In genomic region chr21:26832513-26832912, GRCh38 we compare ENCODE assay signal across 19 cellular contexts. TPM values are rescaled to one million over a fixed set of nuclear protein-coding genes. Genes with fewer than 3 reads are reported as not detected.
"Had no signal": no experiment of that assay in that cellular context is flagged by ENCODE, and none has a peak within 500 bp of the region (broad histone marks: within the 10 kb centered on the region; RNA-seq: fewer than 3 reads in every experiment).

No MANE protein-coding gene starts in this region.

- H3K36me3 ChIP-seq: adrenal gland, neutrophil, pancreas had no signal

- H3K27ac Mint-ChIP-seq: activated B cell treated with CpG ODN at 0.5 μM for 24 hours; activated T-helper 17 cell treated with anti-CD3 and anti-CD28 coated beads, Interleukin-2, amount 50 U/mL, for 72 hours; memory B cell; T-helper 17 cell had no signal

- ATAC-seq: activated T-helper 17 cell treated with anti-CD3 and anti-CD28 coated beads, Interleukin-2, amount 50 U/mL, for 72 hours; naive thymus-derived CD4-positive, alpha-beta T cell; T-helper 17 cell had no signal

- H3K4me1 ChIP-seq: adrenal gland, pancreas, right lobe of liver had no signal

- H3K27ac ChIP-seq: adrenal gland, gastrocnemius medialis, heart left ventricle, neutrophil, pancreas, right lobe of liver, SJCRH30 had no signal

- H3K4me3 ChIP-seq: adrenal gland, gastrocnemius medialis, heart left ventricle, pancreas, right lobe of liver, SJCRH30 had no signal

- H3K4me1 Mint-ChIP-seq: activated B cell treated with CpG ODN at 0.5 μM for 24 hours; activated T-helper 17 cell treated with anti-CD3 and anti-CD28 coated beads, Interleukin-2, amount 50 U/mL, for 72 hours; memory B cell; T-helper 17 cell had no signal

- H3K36me3 Mint-ChIP-seq: memory B cell had no signal

- H3K4me3 Mint-ChIP-seq: activated B cell treated with CpG ODN at 0.5 μM for 24 hours; activated T-helper 17 cell treated with anti-CD3 and anti-CD28 coated beads, Interleukin-2, amount 50 U/mL, for 72 hours; memory B cell; T-helper 17 cell had no signal

- H3K9me3 Mint-ChIP-seq: activated B cell treated with CpG ODN at 0.5 μM for 24 hours; activated T-helper 17 cell treated with anti-CD3 and anti-CD28 coated beads, Interleukin-2, amount 50 U/mL, for 72 hours; memory B cell had no signal

- H3K9me3 ChIP-seq: gastrocnemius medialis, heart left ventricle, neutrophil, pancreas, right lobe of liver, SJCRH30 had no signal

- DNase-seq: activated B cell treated with CpG ODN at 0.5 μM for 24 hours; activated CD4-positive, alpha-beta T cell treated with anti-CD3 and anti-CD28 coated beads for 48 hours; activated naive CD4-positive, alpha-beta T cell treated with anti-CD3 and anti-CD28 coated beads, Interleukin-2, amount 50 U/mL, for 16 hours; adrenal gland; cerebellar nuclear complex; effector CD4-positive, alpha-beta T cell; gastrocnemius medialis; heart left ventricle; kidney glomerular epithelial cell; naive thymus-derived CD4-positive, alpha-beta T cell; pancreas; right lobe of liver; small intestine; stimulated activated CD4-positive, alpha-beta T cell treated with anti-CD3 and anti-CD28 coated beads, Interleukin-4, amount 100 ng/mL, for 1 hour; T-helper 17 cell had no signal

- H3K27me3 ChIP-seq: adrenal gland, gastrocnemius medialis, heart left ventricle, neutrophil, pancreas, right lobe of liver, SJCRH30 had no signal

RNA-seq across cellular contexts. Expression of gene ADAMTS1, which starts 12.7 kb away (rescaled TPM):
- total RNA-seq: activated B cell treated with CpG ODN at 0.5 μM for 24 hours, T-helper 17 cell had no signal
